Comparison of ENCODE assay signal across 1 cellular context in genomic region chr17:28571255-28572122, GRCh38.
TF ChIP-seq lines count a peak whose summit lies in the region.

TSS of gene PIGS (minus strand) at chr17:28571524. CDS start at chr17:28571496, 28 bp downstream.

TF ChIP-seq in HepG2, 621 proteins besides CTCF, POLR2A, EP300 and RAD21 (continued from another document and continues in another):
- TF ChIP-seq TFE3 (CRISPR knock-in tag; IDR thresholded peaks at IDR 0.05) (0 out of 2 replicates have a peak, but pooled peaks have one; percentile 15), NFRKB (IDR thresholded peaks at IDR 0.05) (no peak), MYPOP (CRISPR knock-in tag; IDR thresholded peaks at IDR 0.05) (no peak), AHDC1 (CRISPR knock-in tag; IDR thresholded peaks at IDR 0.05; ENCODE audit: borderline replicate concordance) (no peak), ZNF17 (CRISPR knock-in tag; IDR thresholded peaks at IDR 0.05) (no peak), IRF2 (CRISPR knock-in tag; IDR thresholded peaks at IDR 0.05) (no peak), CCDC6 (CRISPR knock-in tag; IDR thresholded peaks at IDR 0.05) (peak; percentile 44; the same call in 1 of the 2 replicates), ZFP36L2 (CRISPR knock-in tag; IDR thresholded peaks at IDR 0.05) (no peak), ZNF317 (CRISPR knock-in tag; IDR thresholded peaks at IDR 0.05) (0 out of 2 replicates have a peak, but pooled peaks have one; percentile 41), HDAC2 (CRISPR knock-in tag; IDR thresholded peaks at IDR 0.05) (peak; percentile 15; the same call in 1 of the 2 replicates), SPEN (CRISPR knock-in tag; IDR thresholded peaks at IDR 0.05; ENCODE audit: low read depth) (peak; percentile 60; the same call in 1 of the 2 replicates), ZNF777 (CRISPR knock-in tag; IDR thresholded peaks at IDR 0.05) (no peak), ZNF773 (CRISPR knock-in tag; IDR thresholded peaks at IDR 0.05; ENCODE audit: borderline replicate concordance) (no peak), ZNF768 (CRISPR knock-in tag; IDR thresholded peaks at IDR 0.05) (peak; percentile 3; the same call in 1 of the 2 replicates), AGO2 (optimal IDR thresholded peaks at IDR 0.05; ENCODE audit: low read depth, low read length) (no peak), HES4 (CRISPR knock-in tag; IDR thresholded peaks at IDR 0.05; ENCODE audit: borderline replicate concordance) (no peak; the same call in 1 of the 2 replicates), ZNF468 (CRISPR knock-in tag; IDR thresholded peaks at IDR 0.05) (no peak), ZNF713 (CRISPR knock-in tag; IDR thresholded peaks at IDR 0.05) (no peak), ZMYM3 (CRISPR knock-in tag; IDR thresholded peaks at IDR 0.05) (no peak), SUZ12 (IDR thresholded peaks at IDR 0.05; ENCODE audit: low read depth, low read length) (no peak), PAWR (CRISPR knock-in tag; IDR thresholded peaks at IDR 0.05; ENCODE audit: borderline replicate concordance) (no peak), MTA1 (CRISPR knock-in tag; IDR thresholded peaks at IDR 0.05; ENCODE audit: borderline replicate concordance) (0 out of 2 replicates have a peak, but pooled peaks have one; percentile 56), FLYWCH1 (CRISPR knock-in tag; IDR thresholded peaks at IDR 0.05) (no peak), CREB3 (CRISPR knock-in tag; IDR thresholded peaks at IDR 0.05) (no peak), CERS6 (CRISPR knock-in tag; IDR thresholded peaks at IDR 0.05) (no peak), ZUFSP (CRISPR knock-in tag; IDR thresholded peaks at IDR 0.05; ENCODE audit: borderline replicate concordance) (no peak), TEF (CRISPR knock-in tag; IDR thresholded peaks at IDR 0.05) (0 out of 2 replicates have a peak, but pooled peaks have one; percentile 7), ZNF564 (CRISPR knock-in tag; IDR thresholded peaks at IDR 0.05) (peak; percentile 14; the same call in 1 of the 2 replicates), ZBTB21 (CRISPR knock-in tag; IDR thresholded peaks at IDR 0.05) (no peak), NFE2L2 (IDR thresholded peaks at IDR 0.05; ENCODE audit: low read length) (no peak), TCF7 (IDR thresholded peaks at IDR 0.05; ENCODE audit: low read depth) (no peak), ZNF230 (CRISPR knock-in tag; IDR thresholded peaks at IDR 0.05) (no peak), FOXM1 (CRISPR knock-in tag; IDR thresholded peaks at IDR 0.05) (no peak), NBN (conservative IDR thresholded peaks at IDR 0.05) (no peak), ZNF276 (CRISPR knock-in tag; IDR thresholded peaks at IDR 0.05; ENCODE audit: low read depth) (no peak), ZNF275 (CRISPR knock-in tag; IDR thresholded peaks at IDR 0.05; ENCODE audit: borderline replicate concordance) (no peak), KDM5A (IDR thresholded peaks at IDR 0.05; ENCODE audit: borderline replicate concordance, low read length) (peak; percentile 58; the same call in 1 of the 2 replicates), GTF3A (CRISPR knock-in tag; conservative IDR thresholded peaks at IDR 0.05) (0 out of 2 replicates have a peak, but pooled peaks have one; percentile 79), HIVEP1 (CRISPR knock-in tag; IDR thresholded peaks at IDR 0.05) (no peak), DNMT1 (CRISPR knock-in tag; IDR thresholded peaks at IDR 0.05) (no peak), SMARCC2 (IDR thresholded peaks at IDR 0.05) (no peak), ZNF510 (CRISPR knock-in tag; IDR thresholded peaks at IDR 0.05; ENCODE audit: low read depth) (no peak; the same call in 1 of the 2 replicates), CHD4 (IDR thresholded peaks at IDR 0.05; ENCODE audit: borderline replicate concordance, low read length) (no peak), MEIS1 (CRISPR knock-in tag; IDR thresholded peaks at IDR 0.05; ENCODE audit: borderline replicate concordance) (no peak), ZNF574 (CRISPR knock-in tag; IDR thresholded peaks at IDR 0.05) (peak; percentile 66), ZNF619 (CRISPR knock-in tag; IDR thresholded peaks at IDR 0.05) (no peak), ZNF883 (CRISPR knock-in tag; IDR thresholded peaks at IDR 0.05; ENCODE audit: not compliant biosample characterization) (peak; percentile 80), ZNF547 (CRISPR knock-in tag; IDR thresholded peaks at IDR 0.05) (0 out of 2 replicates have a peak, but pooled peaks have one; percentile 33), NCOR1 (IDR thresholded peaks at IDR 0.05; ENCODE audit: borderline replicate concordance, low read length) (no peak), ETV5 (CRISPR knock-in tag; IDR thresholded peaks at IDR 0.05; ENCODE audit: borderline replicate concordance) (no peak)
